Comparison of ENCODE assay signal across 8 cellular contexts in genomic region chr18:63237911-63238710, GRCh38.
DNase-seq lines count a peak whose midpoint lies in the region; ATAC-seq and TF ChIP-seq lines count a peak whose summit lies in the region.

No MANE protein-coding gene starts in this region.

- peaks cover 73% of the 10 kb centered on the region for H3K4me1 Mint-ChIP-seq in stimulated activated naive CD8-positive, alpha-beta T cell treated with anti-CD3 and anti-CD28 coated beads, Interleukin-15, Interleukin-2, amounts not matched to agents 100 ng/mL and 50 ng/mL, for 24 hours (ENCODE audit: low read depth)
- peaks cover 19% of the 10 kb centered on the region for H3K4me1 Mint-ChIP-seq in type B pancreatic cell (ENCODE audit: unreplicated experiment)

- peak in 2 of 56 donors; percentile 14 to 28 for TF ChIP-seq CTCF in dorsolateral prefrontal cortex (IDR thresholded peaks at IDR 0.05 in 54 of 56, conservative IDR thresholded peaks at IDR 0.05 in 2 of 56; ENCODE audit: low read depth in 1 of 56, partially characterized antibody in 56 of 56)
- no peak for TF ChIP-seq CTCF in lower lobe of right lung (IDR thresholded peaks at IDR 0.05)
- no peak for TF ChIP-seq CTCF in type B pancreatic cell (conservative IDR thresholded peaks at IDR 0.05)

- no peaks in the 10 kb centered on the region for H3K9me3 ChIP-seq in lower lobe of right lung

- peak overlapping the region in 40 of 59 donors; percentile 2 to 48 (median 21) for H3K4me3 ChIP-seq in dorsolateral prefrontal cortex
- no peak overlapping the region for H3K4me3 ChIP-seq in lower lobe of right lung

- peaks cover 10% of the 10 kb centered on the region for H3K9me3 Mint-ChIP-seq in stimulated activated naive CD8-positive, alpha-beta T cell treated with anti-CD3 and anti-CD28 coated beads, Interleukin-15, Interleukin-2, amounts not matched to agents 100 ng/mL and 50 ng/mL, for 24 hours
- H3K9me3 Mint-ChIP-seq in type B pancreatic cell = no peaks in the 10 kb centered on the region

- no peak for ATAC-seq in stimulated activated naive CD8-positive, alpha-beta T cell treated with anti-CD3 and anti-CD28 coated beads, Interleukin-15, Interleukin-2, amounts not matched to agents 100 U/mL and 50 U/mL, for 24 hours
- ATAC-seq in lower lobe of right lung (peak; percentile 69 to 81), HG03135 (IDR thresholded peaks at IDR 0.05; ENCODE audit: unreplicated experiment) (no peak), GM19467 (IDR thresholded peaks at IDR 0.05; ENCODE audit: unreplicated experiment) (no peak)

- no peak for DNase-seq in stimulated activated naive CD8-positive, alpha-beta T cell treated with anti-CD3 and anti-CD28 coated beads, Interleukin-15, Interleukin-2, amounts not matched to agents 100 U/mL and 50 U/mL, for 24 hours
- no peak for DNase-seq in dorsolateral prefrontal cortex
- no peak for DNase-seq in lower lobe of right lung
- DNase-seq in type B pancreatic cell (ENCODE audit: extremely low spot score, unreplicated experiment) = no peak
- no peak for DNase-seq in DMS153 treated with DMSO at 0.1 percent for 48 hours (lab: John Stamatoyannopoulos, UW; ENCODE audit: unreplicated experiment)

- H3K4me1 ChIP-seq in lower lobe of right lung = peaks cover 36% of the 10 kb centered on the region

- peak overlapping the region; percentile 41 for H3K27ac Mint-ChIP-seq in stimulated activated naive CD8-positive, alpha-beta T cell treated with anti-CD3 and anti-CD28 coated beads, Interleukin-15, Interleukin-2, amounts not matched to agents 100 ng/mL and 50 ng/mL, for 24 hours
- H3K27ac Mint-ChIP-seq in type B pancreatic cell = peak overlapping the region; percentile 90

- intact Hi-C loops in dorsolateral prefrontal cortex (cut with DNase I) = loop anchor here in 1 of 2 donors (5.0 kb wide), 1 partner anchor 79 kb away; the partner anchor contains the start of gene BCL2
- intact Hi-C loops in lower lobe of right lung (cut with DNase I) = no loop called here

- H3K27ac ChIP-seq in dorsolateral prefrontal cortex (peak overlapping the region; percentile 20 to 89 (median 79)), lower lobe of right lung (peak overlapping the region; percentile 84)

- peaks cover 82% of the 10 kb centered on the region for H3K36me3 Mint-ChIP-seq in stimulated activated naive CD8-positive, alpha-beta T cell treated with anti-CD3 and anti-CD28 coated beads, Interleukin-15, Interleukin-2, amounts not matched to agents 100 ng/mL and 50 ng/mL, for 24 hours (ENCODE audit: low read depth)
- peaks cover 7% of the 10 kb centered on the region for H3K36me3 Mint-ChIP-seq in type B pancreatic cell

- no peak overlapping the region for H3K4me3 Mint-ChIP-seq in stimulated activated naive CD8-positive, alpha-beta T cell treated with anti-CD3 and anti-CD28 coated beads, Interleukin-15, Interleukin-2, amounts not matched to agents 100 ng/mL and 50 ng/mL, for 24 hours
- H3K4me3 Mint-ChIP-seq in type B pancreatic cell = peak overlapping the region; percentile 66

- H3K27me3 ChIP-seq in dorsolateral prefrontal cortex (no peaks in the 10 kb centered on the region), lower lobe of right lung (ENCODE audit: low read depth) (no peaks in the 10 kb centered on the region)

- no peaks in the 10 kb centered on the region for H3K27me3 Mint-ChIP-seq in stimulated activated naive CD8-positive, alpha-beta T cell treated with anti-CD3 and anti-CD28 coated beads, Interleukin-15, Interleukin-2, amounts not matched to agents 100 ng/mL and 50 ng/mL, for 24 hours
- H3K27me3 Mint-ChIP-seq in type B pancreatic cell = no peaks in the 10 kb centered on the region

- H3K36me3 ChIP-seq in lower lobe of right lung = no peaks in the 10 kb centered on the region

Comparison
In these comparisons a context has a peak if more than half of its experiments do, and no peak if none do; other contexts are left out.
1. ATAC-seq: peak in lower lobe of right lung (2 of 2); none in stimulated activated naive CD8-positive, alpha-beta T cell treated with anti-CD3 and anti-CD28 coated beads, Interleukin-15, Interleukin-2, amounts not matched to agents 100 U/mL and 50 U/mL, for 24 hours (single experiment), HG03135 (single experiment) and GM19467 (single experiment).